18 cellular contexts compared by ENCODE assay signal in genomic region chr4:6542951-6543350, GRCh38.
"Had no signal": no experiment of that assay in that cellular context is flagged by ENCODE, and none has a peak within 500 bp of the region (broad histone marks: within the 10 kb centered on the region; RNA-seq: fewer than 3 reads in every experiment).

No MANE protein-coding gene starts in this region.

- H3K27ac Mint-ChIP-seq: naive thymus-derived CD4-positive, alpha-beta T cell; nephron progenitor cell had no signal

- H3K36me3 ChIP-seq: heart right ventricle, sigmoid colon had no signal

- H3K27ac ChIP-seq: heart right ventricle, psoas muscle, sigmoid colon, skin epidermis had no signal

- DNase-seq: effector memory CD4-positive, alpha-beta T cell; heart right ventricle; hypothalamus; mammary epithelial cell; naive thymus-derived CD4-positive, alpha-beta T cell; nephron progenitor cell; psoas muscle; sigmoid colon; stimulated activated CD4-positive, alpha-beta T cell treated with anti-CD3 and anti-CD28 coated beads, Interleukin-2, amount 100 ng/mL, for 24 hours; stimulated activated CD4-positive, alpha-beta T cell treated with anti-CD3 and anti-CD28 coated beads, Interleukin-4, amount 100 ng/mL, for 4 hours; stimulated activated naive CD4-positive, alpha-beta T cell treated with Interleukin-2 at 50 U/mL for 16 hours; trophoblast cell had no signal

- ATAC-seq: esophagus mucosa; heart right ventricle; left lobe of liver; naive thymus-derived CD4-positive, alpha-beta T cell; psoas muscle had no signal

- H3K4me3 Mint-ChIP-seq: naive thymus-derived CD4-positive, alpha-beta T cell; nephron progenitor cell had no signal

- H3K4me1 ChIP-seq: heart right ventricle, psoas muscle, sigmoid colon had no signal

- H3K4me3 ChIP-seq: heart right ventricle, psoas muscle, sigmoid colon, skin epidermis had no signal

- FAIRE-seq: endometrium, frontal cortex, islet of Langerhans had no signal

- H3K4me1 Mint-ChIP-seq: nephron progenitor cell had no signal
